Comparison of ENCODE assay signal across 7 cellular contexts in genomic region chr7:101023839-101024238, GRCh38. TPM values are rescaled to one million over a fixed set of nuclear protein-coding genes. Genes with fewer than 3 reads are reported as not detected.
"Had no signal": no experiment of that assay in that cellular context is flagged by ENCODE, and none has a peak within 500 bp of the region (broad histone marks: within the 10 kb centered on the region; RNA-seq: fewer than 3 reads in every experiment).

No MANE protein-coding gene starts in this region.

- ATAC-seq: HepG2, K562 had no signal

- H3K4me3 Mint-ChIP-seq: IgD-negative memory B cell had no signal

- H3K4me3 ChIP-seq: K562 had no signal

- H3K9me3 Mint-ChIP-seq: IgD-negative memory B cell had no signal

- DNase-seq: IMR-90, KBM-7 had no signal

- H3K27ac ChIP-seq: HL-60 had no signal

- H3K27ac Mint-ChIP-seq: IgD-negative memory B cell had no signal

RNA-seq across cellular contexts. Expression of gene MUC17, which starts 4.0 kb away (rescaled TPM):
- total RNA-seq: HepG2, HT1080, IMR-90, K562 had no signal
- polyA plus RNA-seq: HepG2, IgD-negative memory B cell, K562 had no signal

RNA-seq across cellular contexts. Expression of gene MUC12, which starts 54.5 kb away (rescaled TPM):
- total RNA-seq: HepG2, HT1080, IMR-90 had no signal
- polyA plus RNA-seq: HepG2, IgD-negative memory B cell had no signal
